Comparison of ENCODE assay signal across 9 cellular contexts in the genomic region with DNA sequence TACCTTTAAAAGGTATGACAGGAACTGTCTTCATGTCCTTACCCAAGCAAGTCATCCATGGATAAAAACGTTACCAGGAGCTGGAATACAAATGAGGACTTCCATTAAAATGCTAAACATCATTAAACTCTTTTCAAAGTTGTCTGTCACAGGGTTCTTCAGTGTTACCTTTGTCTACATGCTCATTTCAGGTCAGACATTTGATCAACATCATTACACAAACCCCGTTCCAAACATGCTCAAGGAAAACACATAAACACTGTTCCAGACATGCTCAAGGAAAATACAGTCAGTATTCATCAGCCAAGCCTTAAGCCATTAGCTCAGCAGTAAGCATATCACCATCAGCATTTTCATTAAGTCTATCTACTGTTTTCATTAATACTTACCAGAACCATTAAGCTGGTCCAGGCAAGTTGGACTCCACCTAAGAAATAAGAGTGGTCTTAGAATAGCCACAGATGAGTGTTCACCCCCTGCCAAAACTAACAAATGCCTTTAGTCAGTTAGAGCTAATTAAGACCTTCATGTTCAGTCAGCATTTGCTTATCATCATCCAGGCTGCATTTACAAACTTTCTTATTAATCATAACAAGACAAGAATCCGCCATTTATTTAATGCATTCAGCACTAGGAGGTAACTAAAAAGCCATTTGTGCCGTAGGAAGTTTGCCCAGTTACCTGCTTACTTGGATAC. TPM values are rescaled to one million over a fixed set of nuclear protein-coding genes. Genes with fewer than 3 reads are reported as not detected.
DNase-seq lines count a peak whose midpoint lies in the region; TF ChIP-seq lines count a peak whose summit lies in the region.
"Had no signal": no experiment of that assay in that cellular context is flagged by ENCODE, and none has a peak within 500 bp of the region (broad histone marks: within the 10 kb centered on the region; RNA-seq: fewer than 3 reads in every experiment).

No MANE protein-coding gene starts in this region.

- peak; percentile 24 for DNase-seq in GM23248
- DNase-seq in RPMI8226 = peak; percentile 13
- no peak for DNase-seq in epithelial cell of esophagus (ENCODE audit: low read depth)
- no peak for DNase-seq in progenitor cell of endocrine pancreas (ENCODE audit: low spot score, unreplicated experiment)
- no peak for DNase-seq in NCI-H1092 (lab: John Stamatoyannopoulos, UW)
- DNase-seq in CD1c-positive myeloid dendritic cell (ENCODE audit: extremely low spot score) = no peak
- no peak for DNase-seq in NOMO-1 treated with DMSO at 0.1 percent for 48 hours (lab: John Stamatoyannopoulos, UW; ENCODE audit: unreplicated experiment)
- DNase-seq: tibial artery had no signal

- H2AFZ ChIP-seq in GM23248 = no peak overlapping the region

- peak overlapping the region; percentile 99 for H3K4me3 Mint-ChIP-seq in progenitor cell of endocrine pancreas (ENCODE audit: low read depth)

- peak overlapping the region; percentile 93 for H3K4me3 ChIP-seq in GM23248
- H3K4me3 ChIP-seq in epithelial cell of esophagus (ENCODE audit: low read length) = peak overlapping the region; percentile 99
- H3K4me3 ChIP-seq: tibial artery had no signal

- H3K36me3 ChIP-seq in GM23248 (ENCODE audit: low read depth) = peaks cover 48% of the 10 kb centered on the region

- no peaks in the 10 kb centered on the region for H3K27me3 Mint-ChIP-seq in progenitor cell of endocrine pancreas

- H3K4me1 ChIP-seq in GM23248 (ENCODE audit: insufficient read depth) = peaks cover 26% of the 10 kb centered on the region; the same call in 1 of the 2 replicates

- peaks cover 19% of the 10 kb centered on the region for H4K20me1 ChIP-seq in GM23248 (ENCODE audit: insufficient read depth)

- peak overlapping the region; percentile 100 for H3K27ac Mint-ChIP-seq in progenitor cell of endocrine pancreas

- no peaks in the 10 kb centered on the region for H3K9me3 ChIP-seq in GM23248 (ENCODE audit: low read depth)
- H3K9me3 ChIP-seq: tibial artery had no signal

- no peak for TF ChIP-seq CTCF in epithelial cell of esophagus (IDR thresholded peaks at IDR 0.05; ENCODE audit: insufficient read depth, low read depth, low read length, missing control alignments)
- TF ChIP-seq CTCF in progenitor cell of endocrine pancreas (IDR thresholded peaks at IDR 0.05; ENCODE audit: unreplicated experiment) = no peak

- in situ Hi-C loops in GM23248 (cut with MboI) = no loop called here

- H3K36me3 Mint-ChIP-seq in progenitor cell of endocrine pancreas (ENCODE audit: insufficient read depth) = peaks cover 38% of the 10 kb centered on the region

- no peaks in the 10 kb centered on the region for H3K27me3 ChIP-seq in GM23248 (replicated peaks; ENCODE audit: insufficient read depth)
- H3K27me3 ChIP-seq: tibial artery had no signal

- H3K9me3 Mint-ChIP-seq in progenitor cell of endocrine pancreas (ENCODE audit: low read depth) = no peaks in the 10 kb centered on the region

- H3K79me2 ChIP-seq in GM23248 (ENCODE audit: insufficient read depth) = peaks cover 29% of the 10 kb centered on the region

- peak overlapping the region; percentile 98 for H3K4me2 ChIP-seq in GM23248 (ENCODE audit: unreplicated experiment)

- 49 to 55% methylated on average over 4 of the region's 4 CpGs for WGBS in GM23248 (ENCODE audit: low coverage in 1 of 2, low lambda C conversion rate in 2 of 2, missing lambda C conversion rate in 2 of 2), 2 experiments

- peak overlapping the region; percentile 94 for H3K9ac ChIP-seq in GM23248

- H3F3A ChIP-seq in GM23248 (ENCODE audit: insufficient read depth) = peaks cover 81% of the 10 kb centered on the region

- H3K9me2 ChIP-seq in GM23248 (ENCODE audit: insufficient read depth) = no peaks in the 10 kb centered on the region

- peaks cover 31% of the 10 kb centered on the region for H3K4me1 Mint-ChIP-seq in progenitor cell of endocrine pancreas (ENCODE audit: low read depth)

- peak overlapping the region; percentile 85 for H3K27ac ChIP-seq in GM23248

RNA-seq across cellular contexts. Expression of a gene that starts 2.2 kb away (rescaled TPM):
- 344 and 358 TPM in 2 replicates for total RNA-seq in GM23248 (2014; rRNA removed; shearing (Covaris generic))
- 143 and 166 TPM in 2 replicates for polyA plus RNA-seq in GM23248 (2016; fragmentation: Nextera tagmentation; extraction: Ambion mirVana)
- 352 and 423 TPM in 2 replicates for total RNA-seq in progenitor cell of endocrine pancreas

RNA-seq across cellular contexts. Expression of a gene that starts 2.6 kb away (rescaled TPM):
- total RNA-seq in GM23248 (2014; rRNA removed; shearing (Covaris generic)) = 4.2 and 5.6 TPM in 2 replicates
- polyA plus RNA-seq in GM23248 (2016; fragmentation: Nextera tagmentation; extraction: Ambion mirVana) = 0.90 and 0.96 TPM in 2 replicates
- total RNA-seq in progenitor cell of endocrine pancreas = 12.2 and 14.3 TPM in 2 replicates

RNA-seq across cellular contexts. Expression of a gene that starts 40.9 kb away (rescaled TPM):
- total RNA-seq in GM23248 (2014; rRNA removed; shearing (Covaris generic)) = 14.9 and 16.9 TPM in 2 replicates
- polyA plus RNA-seq in GM23248 (2016; fragmentation: Nextera tagmentation; extraction: Ambion mirVana) = 9.3 and 10.4 TPM in 2 replicates
- total RNA-seq in progenitor cell of endocrine pancreas = 11.6 and 12.0 TPM in 2 replicates

RNA-seq across cellular contexts. Expression of a gene that starts 41.1 kb away (rescaled TPM):
- 12.1 and 14.5 TPM in 2 replicates for total RNA-seq in GM23248 (2014; rRNA removed; shearing (Covaris generic))
- 11.0 and 12.1 TPM in 2 replicates for polyA plus RNA-seq in GM23248 (2016; fragmentation: Nextera tagmentation; extraction: Ambion mirVana)
- 20.2 and 21.1 TPM in 2 replicates for total RNA-seq in progenitor cell of endocrine pancreas

RNA-seq across cellular contexts. Expression of a gene that starts 51.5 kb away (rescaled TPM):
- total RNA-seq in GM23248 (2014; rRNA removed; shearing (Covaris generic)) = not detected in 2 replicates
- not detected in 2 replicates for polyA plus RNA-seq in GM23248 (2016; fragmentation: Nextera tagmentation; extraction: Ambion mirVana)
- 0.31 TPM in 1 of 2 replicates, not detected in the other for total RNA-seq in progenitor cell of endocrine pancreas
- total RNA-seq: mesenteric fat pad had no signal

Comparison
In these comparisons a context has a peak if more than half of its experiments do, and no peak if none do; other contexts are left out.
1. DNase-seq: peak in GM23248 (single experiment) and RPMI8226 (single experiment); none in epithelial cell of esophagus (single experiment), progenitor cell of endocrine pancreas (single experiment), NCI-H1092 (single experiment), CD1c-positive myeloid dendritic cell (single experiment) and NOMO-1 treated with DMSO at 0.1 percent for 48 hours (single experiment).